In the genomic region with DNA sequence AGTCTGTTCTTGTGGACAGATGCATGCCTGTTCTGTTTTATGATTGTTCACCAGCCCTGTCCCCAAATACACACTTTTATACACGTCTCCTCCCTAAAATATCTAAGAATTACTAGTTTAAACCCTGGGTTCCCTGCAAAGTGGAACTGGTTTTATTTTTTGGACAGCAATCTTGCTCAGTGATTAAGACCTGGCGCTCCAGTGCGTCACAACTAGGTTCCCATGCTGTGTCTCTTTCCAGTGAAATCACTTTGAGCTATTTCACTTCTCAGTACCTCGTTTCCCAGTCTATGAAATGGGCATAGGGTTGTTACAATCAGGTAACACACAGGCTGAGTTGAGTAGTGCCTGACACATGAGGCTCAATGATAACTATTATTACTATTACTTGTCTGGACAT, we compare ENCODE assay signal across 10 cellular contexts. TPM values are rescaled to one million over a fixed set of nuclear protein-coding genes. Genes with fewer than 3 reads are reported as not detected.
DNase-seq lines count a peak whose midpoint lies in the region; ATAC-seq and TF ChIP-seq lines count a peak whose summit lies in the region.
"Had no signal": no experiment of that assay in that cellular context is flagged by ENCODE, and none has a peak within 500 bp of the region (broad histone marks: within the 10 kb centered on the region; RNA-seq: fewer than 3 reads in every experiment).

No MANE protein-coding gene starts in this region.

- H3K27ac Mint-ChIP-seq in IgD-negative memory B cell (peak overlapping the region; percentile 43 to 100 (median 83)), chondrocyte (ENCODE audit: unreplicated experiment) (peak overlapping the region; percentile 29)
- peak overlapping the region in 9 of 10 donors; percentile 70 to 100 (median 98) for H3K27ac Mint-ChIP-seq in naive thymus-derived CD8-positive, alpha-beta T cell

- H3K36me3 Mint-ChIP-seq in IgD-negative memory B cell, result no peaks in the 10 kb centered on the region
- H3K36me3 Mint-ChIP-seq in chondrocyte (ENCODE audit: low read depth), result peaks cover 4% of the 10 kb centered on the region
- peaks cover 0 to 24% (median 1%) of the 10 kb centered on the region in 3 donors for H3K36me3 Mint-ChIP-seq in naive thymus-derived CD8-positive, alpha-beta T cell

- CTCF ChIA-PET in HEK293T (lab: Yijun Ruan, JAX), result interaction anchor here (1.1 kb wide), 1 partner anchor 12 kb away, joined by 7 read pairs; no protein-coding TSS in a partner anchor

- POLR2A ChIA-PET in naive thymus-derived CD8-positive, alpha-beta T cell (lab: Charles Lee), result interaction anchor here (0.6 to 1.6 kb wide), 2 partner anchors 14 to 63 kb away, joined by 3 to 14 read pairs; no protein-coding TSS in a partner anchor
- POLR2A ChIA-PET in HEK293T (lab: Yijun Ruan, JAX), result interaction anchor here (0.7 to 1.7 kb wide), 2 partner anchors 19 to 20 kb away, joined by 3 to 5 read pairs; no protein-coding TSS in a partner anchor

- DNase-seq in AG09309 (ENCODE audit: low read depth), result no peak
- no peak for DNase-seq in chondrocyte (ENCODE audit: low spot score)
- no peak for DNase-seq in naive thymus-derived CD8-positive, alpha-beta T cell
- no peak for DNase-seq in NCI-H1105 treated with DMSO at 0.1 percent for 48 hours (lab: John Stamatoyannopoulos, UW)
- no peak for DNase-seq in HEK293T (ENCODE audit: extremely low spot score)
- no peak for DNase-seq in foreskin melanocyte
- DNase-seq: stimulated activated naive CD4-positive, alpha-beta T cell treated with Interleukin-2 at 50 U/mL for 16 hours had no signal

- peaks cover 25 to 26% (median 26%) of the 10 kb centered on the region in 3 donors for H3K4me1 Mint-ChIP-seq in IgD-negative memory B cell
- peaks cover 33% of the 10 kb centered on the region for H3K4me1 Mint-ChIP-seq in chondrocyte (ENCODE audit: low read depth)
- peaks cover 18 to 43% (median 35%) of the 10 kb centered on the region in 4 donors for H3K4me1 Mint-ChIP-seq in naive thymus-derived CD8-positive, alpha-beta T cell

- ATAC-seq in naive thymus-derived CD8-positive, alpha-beta T cell, result no peak
- no peak for ATAC-seq in GM19397 (IDR thresholded peaks at IDR 0.05; ENCODE audit: unreplicated experiment)

- TF ChIP-seq CTCF in AG09309 (IDR thresholded peaks at IDR 0.05; ENCODE audit: control insufficient read depth, insufficient read depth, low read depth, low read length, missing control alignments) (no peak), chondrocyte (IDR thresholded peaks at IDR 0.05) (no peak)

- H3K4me3 ChIP-seq in AG09309 (ENCODE audit: control insufficient read depth, low read depth, low read length), result peak overlapping the region; percentile 97

- no peaks in the 10 kb centered on the region for H3K9me3 Mint-ChIP-seq in IgD-negative memory B cell
- H3K9me3 Mint-ChIP-seq in chondrocyte (ENCODE audit: low read depth), result no peaks in the 10 kb centered on the region
- H3K9me3 Mint-ChIP-seq in naive thymus-derived CD8-positive, alpha-beta T cell, result no peaks in the 10 kb centered on the region

- peaks cover 3% of the 10 kb centered on the region for H3K27me3 Mint-ChIP-seq in IgD-negative memory B cell
- no peaks in the 10 kb centered on the region for H3K27me3 Mint-ChIP-seq in chondrocyte (ENCODE audit: low read depth)
- H3K27me3 Mint-ChIP-seq in naive thymus-derived CD8-positive, alpha-beta T cell, result no peaks in the 10 kb centered on the region

- H3K4me3 Mint-ChIP-seq in IgD-negative memory B cell (peak overlapping the region; percentile 98 to 100 (median 100)), chondrocyte (ENCODE audit: unreplicated experiment) (peak overlapping the region; percentile 100)
- peak overlapping the region; percentile 95 to 100 (median 98) for H3K4me3 Mint-ChIP-seq in naive thymus-derived CD8-positive, alpha-beta T cell

TF ChIP-seq in HEK293T, 16 proteins besides CTCF, POLR2A, EP300 and RAD21:
- no peak for TF ChIP-seq FOXK2 (IDR thresholded peaks at IDR 0.05)
- TF ChIP-seq ELF4 (IDR thresholded peaks at IDR 0.05), result no peak
- TF ChIP-seq SUZ12 (IDR thresholded peaks at IDR 0.05), result no peak
- TF ChIP-seq BHLHE40 (IDR thresholded peaks at IDR 0.05; ENCODE audit: borderline replicate concordance), result no peak
- no peak for TF ChIP-seq LEF1 (IDR thresholded peaks at IDR 0.05; ENCODE audit: borderline replicate concordance)
- TF ChIP-seq, protein P1, sequence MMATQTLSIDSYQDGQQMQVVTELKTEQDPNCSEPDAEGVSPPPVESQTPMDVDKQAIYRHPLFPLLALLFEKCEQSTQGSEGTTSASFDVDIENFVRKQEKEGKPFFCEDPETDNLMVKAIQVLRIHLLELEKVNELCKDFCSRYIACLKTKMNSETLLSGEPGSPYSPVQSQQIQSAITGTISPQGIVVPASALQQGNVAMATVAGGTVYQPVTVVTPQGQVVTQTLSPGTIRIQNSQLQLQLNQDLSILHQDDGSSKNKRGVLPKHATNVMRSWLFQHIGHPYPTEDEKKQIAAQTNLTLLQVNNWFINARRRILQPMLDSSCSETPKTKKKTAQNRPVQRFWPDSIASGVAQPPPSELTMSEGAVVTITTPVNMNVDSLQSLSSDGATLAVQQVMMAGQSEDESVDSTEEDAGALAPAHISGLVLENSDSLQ (IDR thresholded peaks at IDR 0.05), result no peak
- TF ChIP-seq L3MBTL2 (conservative IDR thresholded peaks at IDR 0.05), result no peak
- TF ChIP-seq CTBP1 (IDR thresholded peaks at IDR 0.05; ENCODE audit: borderline replicate concordance), result no peak
- TF ChIP-seq HDGF (IDR thresholded peaks at IDR 0.05; ENCODE audit: borderline replicate concordance), result no peak
- no peak for TF ChIP-seq ZNF384 (IDR thresholded peaks at IDR 0.05)
- TF ChIP-seq NFRKB (IDR thresholded peaks at IDR 0.05), result no peak
- no peak for TF ChIP-seq TARDBP (IDR thresholded peaks at IDR 0.05)

RNA-seq across cellular contexts. Expression of a gene that starts 1.1 kb away (rescaled TPM):
- 28.1 TPM for polyA plus RNA-seq in IgD-negative memory B cell
- 16.4 to 25.5 TPM (median 19.7 TPM) in 3 replicates for total RNA-seq in chondrocyte
- total RNA-seq in naive thymus-derived CD8-positive, alpha-beta T cell, result 10 to 100 TPM; 26.0 to 26.8 TPM
- 10 to 100 TPM; 26.5 to 32.9 (median 27.9) TPM for polyA plus RNA-seq in naive thymus-derived CD8-positive, alpha-beta T cell

RNA-seq across cellular contexts. Expression of a gene that starts 30.5 kb away (rescaled TPM):
- 3.9 TPM for polyA plus RNA-seq in IgD-negative memory B cell
- total RNA-seq in chondrocyte, result 4.8 to 58.3 TPM (median 57.8 TPM) in 3 replicates
- not detected for total RNA-seq in naive thymus-derived CD8-positive, alpha-beta T cell
- polyA plus RNA-seq in naive thymus-derived CD8-positive, alpha-beta T cell, result under 1 TPM in 2 of 3 donors, not detected in 1; 0.20 to 0.59 TPM
- total RNA-seq: T-helper 2 cell treated with Interferon-gamma antibody and Interleukin-4, amounts not matched to agents 100 ng/mL and 5 ng/mL, for 36 hours had no signal

Comparison
In these comparisons a context has a peak if more than half of its experiments do, and no peak if none do; other contexts are left out.
1. H3K27ac Mint-ChIP-seq: peak in every context shown above with its lines; median percentile 98 in naive thymus-derived CD8-positive, alpha-beta T cell; 83 in IgD-negative memory B cell; 29 in chondrocyte.